In the genomic region with DNA sequence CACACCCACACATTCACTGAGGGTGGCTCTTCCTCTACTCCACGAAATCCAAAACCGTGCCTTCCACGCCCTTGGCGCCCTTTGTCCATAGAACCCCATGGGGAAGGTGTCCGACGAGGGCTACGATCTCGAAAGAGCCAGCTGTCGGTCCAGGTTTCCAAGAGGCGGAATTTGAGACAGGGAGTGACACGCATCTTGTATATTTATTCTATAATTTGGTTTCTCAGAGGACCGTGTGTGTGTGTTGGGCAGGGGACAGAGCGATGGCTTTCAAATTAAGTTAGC, we compare ENCODE assay signal across 8 cellular contexts. TPM values are rescaled to one million over a fixed set of nuclear protein-coding genes. Genes with fewer than 3 reads are reported as not detected.
DNase-seq lines count a peak whose midpoint lies in the region; ATAC-seq, FAIRE-seq and TF ChIP-seq lines count a peak whose summit lies in the region.

No MANE protein-coding gene starts in this region.

- no TSS peak for BruUV-seq in MCF 10A (replicated peaks; lab: Mats Ljungman, UMichigan)

- TF ChIP-seq CTCF in MCF 10A (IDR thresholded peaks at IDR 0.05; ENCODE audit: unreplicated experiment) = no peak
- no peak for TF ChIP-seq CTCF in upper lobe of right lung (IDR thresholded peaks at IDR 0.05)

- H2AFZ ChIP-seq in mesenchymal stem cell (ENCODE audit: low read depth, low read length) = no peak overlapping the region

- intact Hi-C loops in MCF 10A (cut with micrococcal nuclease) = loop anchor here (2.0 kb wide), 1 partner anchor 43 kb away; a partner anchor contains a TSS
- intact Hi-C loops in upper lobe of right lung (cut with DNase I) = no loop called here

- FAIRE-seq in GM19239 (lab: Jason Lieb, UNC) = no peak

- no peak overlapping the region for H2BK15ac ChIP-seq in mesenchymal stem cell (ENCODE audit: low read depth, poor library complexity, severe bottlenecking)

- peak overlapping the region; percentile 90 for H3K27ac Mint-ChIP-seq in activated T-cell treated with anti-CD3 and anti-CD28 coated beads, Interleukin-2, amount 50 U/mL, for 72 hours
- peak overlapping the region; percentile 86 for H3K27ac Mint-ChIP-seq in MCF 10A (ENCODE audit: low read depth, unreplicated experiment)

- H3K18ac ChIP-seq in mesenchymal stem cell (ENCODE audit: low read depth in 1 of 2, low read length in 2 of 2) = peak overlapping the region; percentile 96 to 97

- peaks cover 4% of the 10 kb centered on the region for H3K27me3 Mint-ChIP-seq in activated T-cell treated with anti-CD3 and anti-CD28 coated beads, Interleukin-2, amount 50 U/mL, for 72 hours (ENCODE audit: low read depth)
- H3K27me3 Mint-ChIP-seq in MCF 10A (ENCODE audit: insufficient read depth, unreplicated experiment) = no peaks in the 10 kb centered on the region

- H3K14ac ChIP-seq in mesenchymal stem cell (ENCODE audit: low read length in 2 of 2) = peak overlapping the region in 1 of 2 experiments; percentile 73

- H3K4me1 Mint-ChIP-seq in activated T-cell treated with anti-CD3 and anti-CD28 coated beads, Interleukin-2, amount 50 U/mL, for 72 hours (ENCODE audit: low read depth) = peaks cover 27% of the 10 kb centered on the region
- H3K4me1 Mint-ChIP-seq in MCF 10A (ENCODE audit: insufficient read depth, unreplicated experiment) = peaks cover 25% of the 10 kb centered on the region

- 0% methylated on average over 11 of the region's 13 CpGs for WGBS in mesenchymal stem cell

- POLR2A ChIA-PET in MCF 10A (lab: Yijun Ruan, JAX) = interaction anchor here (0.7 to 2.7 kb wide), 9 partner anchors 11 to 1735 kb away, joined by 3 to 11 read pairs (median 4); no protein-coding TSS in a partner anchor

- H3K27ac ChIP-seq in mesenchymal stem cell (ENCODE audit: low read length, poor library complexity, severe bottlenecking) = peak overlapping the region; percentile 82
- peak overlapping the region; percentile 95 for H3K27ac ChIP-seq in upper lobe of right lung

- H3K36me3 ChIP-seq in mesenchymal stem cell (ENCODE audit: control insufficient read depth in 1 of 2, insufficient read depth in 2 of 2, low read depth in 1 of 2, low read length in 2 of 2) = peaks cover 4 to 14% of the 10 kb centered on the region in 2 experiments
- no peaks in the 10 kb centered on the region for H3K36me3 ChIP-seq in upper lobe of right lung

- H3K4me3 ChIP-seq in mesenchymal stem cell (ENCODE audit: insufficient read depth in 1 of 2, low read depth in 1 of 2, low read length in 2 of 2) (peak overlapping the region; percentile 95 to 97), upper lobe of right lung (peak overlapping the region; percentile 93)

- H3K79me1 ChIP-seq in mesenchymal stem cell (replicated peaks; ENCODE audit: low read length, poor library complexity, severe bottlenecking) = peaks cover 2% of the 10 kb centered on the region

- H4K8ac ChIP-seq in mesenchymal stem cell (ENCODE audit: low read length) = peak overlapping the region; percentile 99

- H3K4me1 ChIP-seq in mesenchymal stem cell (ENCODE audit: control insufficient read depth, insufficient read depth, low read depth, low read length) = peaks cover 2% of the 10 kb centered on the region
- H3K4me1 ChIP-seq in upper lobe of right lung = peaks cover 25% of the 10 kb centered on the region

- H3K27me3 ChIP-seq in mesenchymal stem cell (ENCODE audit: control insufficient read depth in 1 of 2, insufficient read depth in 1 of 2, low read length in 2 of 2) (no peaks in the 10 kb centered on the region), upper lobe of right lung (no peaks in the 10 kb centered on the region)

- no peak for DNase-seq in activated T-cell treated with anti-CD3 and anti-CD28 coated beads, Interleukin-2, amount 50 U/mL, for 72 hours
- no peak for DNase-seq in activated T-cell treated with anti-CD3 and anti-CD28 coated beads, Interleukin-2, amount 50 U/mL, for 48 hours
- DNase-seq in MCF 10A (ENCODE audit: unreplicated experiment) (no peak), mesenchymal stem cell (no peak), upper lobe of right lung (no peak), GM19239 (ENCODE audit: insufficient read length, low spot score) (no peak), middle frontal gyrus (ENCODE audit: extremely low spot score, low spot score) (no peak)

- H2AK5ac ChIP-seq in mesenchymal stem cell (ENCODE audit: low read length, severe bottlenecking) = no peak overlapping the region

- peak overlapping the region in 1 of 2 experiments; percentile 60 for H3K4ac ChIP-seq in mesenchymal stem cell (ENCODE audit: low read depth in 1 of 2, low read length in 2 of 2)

- CTCF ChIA-PET in MCF 10A (lab: Yijun Ruan, JAX) = interaction anchor here (0.6 to 1.0 kb wide), 5 partner anchors 17 to 172 kb away, joined by 3 to 4 read pairs (median 3); no protein-coding TSS in a partner anchor

- no peak overlapping the region for H2BK12ac ChIP-seq in mesenchymal stem cell (ENCODE audit: low read length in 2 of 2)

- no peak overlapping the region for H2BK5ac ChIP-seq in mesenchymal stem cell (ENCODE audit: low read depth, low read length, poor library complexity, severe bottlenecking)

- H3K9ac ChIP-seq in mesenchymal stem cell (ENCODE audit: low read length) = peak overlapping the region; percentile 97

- peak overlapping the region; percentile 59 for H3K4me2 ChIP-seq in mesenchymal stem cell (ENCODE audit: low read length, poor library complexity, severe bottlenecking)

- no peaks in the 10 kb centered on the region for H3K9me3 ChIP-seq in mesenchymal stem cell (ENCODE audit: control insufficient read depth, low read length)
- no peaks in the 10 kb centered on the region for H3K9me3 ChIP-seq in upper lobe of right lung

- peaks cover 0 to 4% of the 10 kb centered on the region in 2 donors for H3K9me3 Mint-ChIP-seq in activated T-cell treated with anti-CD3 and anti-CD28 coated beads, Interleukin-2, amount 50 U/mL, for 72 hours
- H3K9me3 Mint-ChIP-seq in MCF 10A (ENCODE audit: unreplicated experiment) = no peaks in the 10 kb centered on the region

- H3K23ac ChIP-seq in mesenchymal stem cell (ENCODE audit: low read length in 2 of 2) = peak overlapping the region in 1 of 2 experiments; percentile 90

- H4K91ac ChIP-seq in mesenchymal stem cell (ENCODE audit: low read length) = peak overlapping the region; percentile 96

- H3K36me3 Mint-ChIP-seq in activated T-cell treated with anti-CD3 and anti-CD28 coated beads, Interleukin-2, amount 50 U/mL, for 72 hours (ENCODE audit: insufficient read depth in 2 of 2) = peaks cover 16 to 25% of the 10 kb centered on the region in 2 donors
- H3K36me3 Mint-ChIP-seq in MCF 10A (ENCODE audit: insufficient read depth, unreplicated experiment) = no peaks in the 10 kb centered on the region

- H3K4me3 Mint-ChIP-seq in activated T-cell treated with anti-CD3 and anti-CD28 coated beads, Interleukin-2, amount 50 U/mL, for 72 hours = peak overlapping the region; percentile 94 to 95
- H3K4me3 Mint-ChIP-seq in MCF 10A (ENCODE audit: unreplicated experiment) = peak overlapping the region; percentile 96

- no peak for ATAC-seq in activated T-cell treated with anti-CD3 and anti-CD28 coated beads, Interleukin-2, amount 50 U/mL, for 72 hours (replicated peaks in 1 of 2)
- ATAC-seq in upper lobe of right lung (no peak), GM21723 (IDR thresholded peaks at IDR 0.05; ENCODE audit: unreplicated experiment) (no peak)

- no peak overlapping the region for H2BK120ac ChIP-seq in mesenchymal stem cell (ENCODE audit: low read depth, low read length)

RNA-seq across cellular contexts. Expression of a gene that starts 0.7 kb away (rescaled TPM):
- 10 to 100 TPM; 16.3 to 19.1 TPM for total RNA-seq in activated T-cell treated with anti-CD3 and anti-CD28 coated beads, Interleukin-2, amount 50 U/mL, for 72 hours
- total RNA-seq in MCF 10A (2022) (8.3 and 8.6 TPM in 2 replicates), upper lobe of right lung (11.3 TPM)
- 5.9 TPM for polyA plus RNA-seq in mesenchymal stem cell (2013, experiment 1 of 2)
- 6.2 TPM for polyA plus RNA-seq in mesenchymal stem cell (2013, experiment 2 of 2)

RNA-seq across cellular contexts. Expression of a gene that starts 43.5 kb away (rescaled TPM):
- total RNA-seq in activated T-cell treated with anti-CD3 and anti-CD28 coated beads, Interleukin-2, amount 50 U/mL, for 72 hours = 10 to 100 TPM; 13.3 to 14.7 TPM
- total RNA-seq in MCF 10A (2022) = 9.7 and 11.1 TPM in 2 replicates
- polyA plus RNA-seq in mesenchymal stem cell (2013, experiment 1 of 2) = 3.8 TPM
- polyA plus RNA-seq in mesenchymal stem cell (2013, experiment 2 of 2) = 3.8 TPM
- 7.5 TPM for total RNA-seq in upper lobe of right lung

RNA-seq across cellular contexts. Expression of a gene that starts 43.6 kb away (rescaled TPM):
- total RNA-seq in activated T-cell treated with anti-CD3 and anti-CD28 coated beads, Interleukin-2, amount 50 U/mL, for 72 hours = 10 to 100 TPM; 30.4 to 34.6 TPM
- 17.7 and 24.1 TPM in 2 replicates for total RNA-seq in MCF 10A (2022)
- 10.8 TPM for polyA plus RNA-seq in mesenchymal stem cell (2013, experiment 1 of 2)
- polyA plus RNA-seq in mesenchymal stem cell (2013, experiment 2 of 2) = 11.6 TPM
- total RNA-seq in upper lobe of right lung = 13.1 TPM
